Comparison of ENCODE assay signal across 23 cellular contexts in the genomic region with DNA sequence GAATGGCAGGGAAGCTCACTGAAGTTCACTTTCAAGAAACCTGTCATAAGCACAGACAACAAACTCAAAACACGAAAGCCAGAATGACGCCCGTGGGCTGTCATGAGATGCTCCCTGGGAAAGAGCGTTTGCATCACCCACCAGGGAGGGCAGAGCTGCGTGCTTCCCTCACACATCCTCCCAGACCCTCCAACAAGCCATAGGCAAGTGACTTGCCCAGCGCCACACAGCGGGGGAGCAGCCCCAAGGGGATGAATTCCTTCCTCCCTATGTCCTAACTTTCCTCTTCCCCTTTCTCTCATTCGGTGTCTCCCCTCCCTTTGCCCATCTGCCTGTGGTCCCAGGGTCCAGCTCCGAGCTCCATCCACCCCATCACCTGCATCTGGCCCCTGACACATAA. TPM values are rescaled to one million over a fixed set of nuclear protein-coding genes. Genes with fewer than 3 reads are reported as not detected.
DNase-seq lines count a peak whose midpoint lies in the region; ATAC-seq and TF ChIP-seq lines count a peak whose summit lies in the region.
"Had no signal": no experiment of that assay in that cellular context is flagged by ENCODE, and none has a peak within 500 bp of the region (broad histone marks: within the 10 kb centered on the region; RNA-seq: fewer than 3 reads in every experiment).

No MANE protein-coding gene starts in this region.

- peaks cover 60% of the 10 kb centered on the region for H3K27me3 Mint-ChIP-seq in activated naive CD4-positive, alpha-beta T cell treated with anti-CD3 and anti-CD28 coated beads, Interleukin-2, amount 10 ng/mL, durations not matched to agents 7 days and 5 days
- H3K27me3 Mint-ChIP-seq in activated naive CD4-positive, alpha-beta T cell treated with anti-CD3 and anti-CD28 coated beads for 36 hours (ENCODE audit: low read depth), result no peaks in the 10 kb centered on the region
- no peaks in the 10 kb centered on the region for H3K27me3 Mint-ChIP-seq in CD4-positive, alpha-beta T cell

- in situ Hi-C loops in GM23248 (cut with MboI), result no loop called here

- no peaks in the 10 kb centered on the region for H3F3A ChIP-seq in GM23248 (ENCODE audit: insufficient read depth)

- TF ChIP-seq POLR2A in tibial nerve (IDR thresholded peaks at IDR 0.05), result no peak
- TF ChIP-seq POLR2A in uterus (IDR thresholded peaks at IDR 0.05), result no peak

- H3K9ac ChIP-seq in GM23248, result no peak overlapping the region

- no peak overlapping the region for H3K4me2 ChIP-seq in osteoblast (ENCODE audit: insufficient read depth, low read length)
- no peak overlapping the region for H3K4me2 ChIP-seq in GM23248 (ENCODE audit: unreplicated experiment)

- H3K27ac ChIP-seq in osteoblast (ENCODE audit: low read depth, low read length), result no peak overlapping the region
- H3K27ac ChIP-seq in tibial nerve, result peak overlapping the region; percentile 65 to 97 (median 80)
- peak overlapping the region in 1 of 2 donors; percentile 20 for H3K27ac ChIP-seq in uterus
- no peak overlapping the region for H3K27ac ChIP-seq in GM23248
- H3K27ac ChIP-seq in CD4-positive, alpha-beta T cell (ENCODE audit: low read depth, low read length), result no peak overlapping the region
- H3K27ac ChIP-seq: SK-N-MC had no signal

- no peak overlapping the region for H2AFZ ChIP-seq in osteoblast (ENCODE audit: low read length)
- no peak overlapping the region for H2AFZ ChIP-seq in GM23248

- H3K4me1 ChIP-seq in osteoblast (ENCODE audit: insufficient read depth, low read length), result peaks cover 23% of the 10 kb centered on the region
- peaks cover 2 to 90% (median 49%) of the 10 kb centered on the region in 4 donors for H3K4me1 ChIP-seq in tibial nerve
- peaks cover 0 to 13% of the 10 kb centered on the region in 2 donors for H3K4me1 ChIP-seq in uterus
- H3K4me1 ChIP-seq in GM23248 (ENCODE audit: insufficient read depth), result peaks cover 21% of the 10 kb centered on the region

- H3K79me2 ChIP-seq in osteoblast (ENCODE audit: insufficient read depth, low read length) (peaks cover 86% of the 10 kb centered on the region), GM23248 (ENCODE audit: insufficient read depth) (peaks cover 58% of the 10 kb centered on the region)

- no peaks in the 10 kb centered on the region for H3K9me2 ChIP-seq in GM23248 (ENCODE audit: insufficient read depth)

- no peak overlapping the region for H3K4me3 Mint-ChIP-seq in activated naive CD4-positive, alpha-beta T cell treated with anti-CD3 and anti-CD28 coated beads, Interleukin-2, amount 10 ng/mL, durations not matched to agents 7 days and 5 days
- H3K4me3 Mint-ChIP-seq in activated naive CD4-positive, alpha-beta T cell treated with anti-CD3 and anti-CD28 coated beads for 36 hours, result no peak overlapping the region
- no peak overlapping the region for H3K4me3 Mint-ChIP-seq in CD4-positive, alpha-beta T cell
- H3K4me3 Mint-ChIP-seq: CD14-positive monocyte; dendritic cell treated with granulocyte-macrophage colony-stimulating factor and Interleukin-4, amounts not matched to agents 40 ng/mL and 50 ng/mL, for 4 days; HFFc6 had no signal

- POLR2A ChIA-PET in CD4-positive, alpha-beta T cell (lab: Charles Lee), result no interaction called here

- peaks cover 58% of the 10 kb centered on the region for H4K20me1 ChIP-seq in osteoblast (ENCODE audit: insufficient read depth, low read length)
- H4K20me1 ChIP-seq in GM23248 (ENCODE audit: insufficient read depth), result 0 out of 2 replicates have a peak, but pooled peaks cover 2% of the 10 kb centered on the region

- no peak for TF ChIP-seq CTCF in osteoblast (IDR thresholded peaks at IDR 0.05; ENCODE audit: extremely low read depth, low read depth, low read length)
- TF ChIP-seq CTCF in tibial nerve (IDR thresholded peaks at IDR 0.05), result no peak
- TF ChIP-seq CTCF in uterus (IDR thresholded peaks at IDR 0.05), result no peak
- no peak for TF ChIP-seq CTCF in CD4-positive, alpha-beta T cell (IDR thresholded peaks at IDR 0.05)

- no peak for TF ChIP-seq EP300 in tibial nerve (IDR thresholded peaks at IDR 0.05)

- H3K9me3 Mint-ChIP-seq in activated naive CD4-positive, alpha-beta T cell treated with anti-CD3 and anti-CD28 coated beads, Interleukin-2, amount 10 ng/mL, durations not matched to agents 7 days and 5 days, result no peaks in the 10 kb centered on the region
- no peaks in the 10 kb centered on the region for H3K9me3 Mint-ChIP-seq in activated naive CD4-positive, alpha-beta T cell treated with anti-CD3 and anti-CD28 coated beads for 36 hours
- no peaks in the 10 kb centered on the region for H3K9me3 Mint-ChIP-seq in CD4-positive, alpha-beta T cell
- H3K9me3 Mint-ChIP-seq: CD14-positive monocyte; dendritic cell treated with granulocyte-macrophage colony-stimulating factor and Interleukin-4, amounts not matched to agents 40 ng/mL and 50 ng/mL, for 4 days; HFFc6 had no signal

- H3K36me3 Mint-ChIP-seq in activated naive CD4-positive, alpha-beta T cell treated with anti-CD3 and anti-CD28 coated beads, Interleukin-2, amount 10 ng/mL, durations not matched to agents 7 days and 5 days, result no peaks in the 10 kb centered on the region
- no peaks in the 10 kb centered on the region for H3K36me3 Mint-ChIP-seq in activated naive CD4-positive, alpha-beta T cell treated with anti-CD3 and anti-CD28 coated beads for 36 hours (ENCODE audit: low read depth)
- H3K36me3 Mint-ChIP-seq in CD4-positive, alpha-beta T cell (ENCODE audit: low read depth), result no peaks in the 10 kb centered on the region

- H3K27me3 ChIP-seq in osteoblast (ENCODE audit: insufficient read depth, low read length), result no peaks in the 10 kb centered on the region
- H3K27me3 ChIP-seq in tibial nerve, result no peaks in the 10 kb centered on the region
- H3K27me3 ChIP-seq in uterus, result no peaks in the 10 kb centered on the region
- no peaks in the 10 kb centered on the region for H3K27me3 ChIP-seq in GM23248 (replicated peaks; ENCODE audit: insufficient read depth)
- no peaks in the 10 kb centered on the region for H3K27me3 ChIP-seq in CD4-positive, alpha-beta T cell (ENCODE audit: control insufficient read depth, insufficient read depth, low read length)
- H3K27me3 ChIP-seq: ovary, suprapubic skin had no signal

- no peaks in the 10 kb centered on the region for H3K9me3 ChIP-seq in osteoblast (ENCODE audit: low read depth, low read length)
- no peaks in the 10 kb centered on the region for H3K9me3 ChIP-seq in tibial nerve
- no peaks in the 10 kb centered on the region for H3K9me3 ChIP-seq in uterus
- no peaks in the 10 kb centered on the region for H3K9me3 ChIP-seq in GM23248 (ENCODE audit: low read depth)
- H3K9me3 ChIP-seq in CD4-positive, alpha-beta T cell (ENCODE audit: control insufficient read depth, low read length), result no peaks in the 10 kb centered on the region
- H3K9me3 ChIP-seq: ovary, suprapubic skin had no signal

- no peak for ATAC-seq in CD4-positive, alpha-beta T cell (ENCODE audit: poor library complexity)
- ATAC-seq: left cardiac atrium had no signal

- CTCF ChIA-PET in activated naive CD4-positive, alpha-beta T cell treated with anti-CD3 and anti-CD28 coated beads, Interleukin-2, amount 10 ng/mL, durations not matched to agents 7 days and 5 days (lab: Charles Lee), result interaction anchor here (1.0 kb wide), 1 partner anchor 76 kb away, joined by 4 read pairs; no protein-coding TSS in a partner anchor
- CTCF ChIA-PET in activated naive CD4-positive, alpha-beta T cell treated with anti-CD3 and anti-CD28 coated beads for 36 hours (lab: Charles Lee), result interaction anchor here (0.6 to 1.0 kb wide), 3 partner anchors 13 to 29 kb away, joined by 3 read pairs; no protein-coding TSS in a partner anchor
- CTCF ChIA-PET in CD4-positive, alpha-beta T cell (lab: Charles Lee), result no interaction called here

- no peak for DNase-seq in activated naive CD4-positive, alpha-beta T cell treated with anti-CD3 and anti-CD28 coated beads, Interleukin-2, amount 10 ng/mL, durations not matched to agents 7 days and 5 days
- no peak for DNase-seq in activated naive CD4-positive, alpha-beta T cell treated with anti-CD3 and anti-CD28 coated beads for 36 hours
- DNase-seq in fibroblast of gingiva (ENCODE audit: low read depth) (peak; percentile 23), osteoblast (ENCODE audit: insufficient read length, low spot score, missing footprints) (peak; percentile 61), tibial nerve (ENCODE audit: low spot score in 2 of 2) (no peak), uterus (no peak), GM23248 (no peak)
- DNase-seq in CD4-positive, alpha-beta T cell, result no peak
- DNase-seq: activated CD4-positive, alpha-beta T cell treated with anti-CD3 and anti-CD28 coated beads for 4 hours; activated CD8-positive, alpha-beta memory T cell treated with anti-CD3 and anti-CD28 coated beads, Interleukin-2, amount 50 U/mL, for 4 hours; activated gamma-delta T cell; DMS153; foreskin melanocyte; HFFc6; left cardiac atrium; NCI-H69; stimulated activated CD4-positive, alpha-beta T cell treated with anti-CD3 and anti-CD28 coated beads, Interleukin-4, amount 100 ng/mL, for 4 hours; T1000 had no signal

- intact Hi-C loops in activated naive CD4-positive, alpha-beta T cell treated with anti-CD3 and anti-CD28 coated beads for 36 hours (cut with micrococcal nuclease), result no loop called here
- intact Hi-C loops in uterus (cut with DNase I; ENCODE audit: low total_unique reads), result no loop called here
- intact Hi-C loops in CD4-positive, alpha-beta T cell (cut with DNase I, micrococcal nuclease), result no loop called here

- 61 to 75% methylated on average over 9 of the region's 9 CpGs for WGBS in tibial nerve, 2 donors
- 74 to 81% methylated on average over 9 of the region's 9 CpGs for WGBS in GM23248 (ENCODE audit: low coverage in 1 of 2, low lambda C conversion rate in 2 of 2, missing lambda C conversion rate in 2 of 2), 2 experiments

- H3K4me3 ChIP-seq in osteoblast (ENCODE audit: insufficient read depth, low read length) (no peak overlapping the region), tibial nerve (no peak overlapping the region), uterus (no peak overlapping the region), GM23248 (no peak overlapping the region)
- H3K4me3 ChIP-seq: ovary, SK-N-MC, suprapubic skin had no signal

- H3K4me1 Mint-ChIP-seq in activated naive CD4-positive, alpha-beta T cell treated with anti-CD3 and anti-CD28 coated beads, Interleukin-2, amount 10 ng/mL, durations not matched to agents 7 days and 5 days, result no peaks in the 10 kb centered on the region
- H3K4me1 Mint-ChIP-seq in activated naive CD4-positive, alpha-beta T cell treated with anti-CD3 and anti-CD28 coated beads for 36 hours (ENCODE audit: low read depth), result no peaks in the 10 kb centered on the region
- H3K4me1 Mint-ChIP-seq in CD4-positive, alpha-beta T cell (ENCODE audit: low read depth), result no peaks in the 10 kb centered on the region

- no peaks in the 10 kb centered on the region for H3K36me3 ChIP-seq in osteoblast (ENCODE audit: insufficient read depth, low read length)
- H3K36me3 ChIP-seq in tibial nerve, result no peaks in the 10 kb centered on the region
- no peaks in the 10 kb centered on the region for H3K36me3 ChIP-seq in uterus
- H3K36me3 ChIP-seq in GM23248 (ENCODE audit: low read depth), result no peaks in the 10 kb centered on the region
- H3K36me3 ChIP-seq: ovary, suprapubic skin had no signal

- peak overlapping the region; percentile 34 for H3K27ac Mint-ChIP-seq in activated naive CD4-positive, alpha-beta T cell treated with anti-CD3 and anti-CD28 coated beads, Interleukin-2, amount 10 ng/mL, durations not matched to agents 7 days and 5 days
- H3K27ac Mint-ChIP-seq in activated naive CD4-positive, alpha-beta T cell treated with anti-CD3 and anti-CD28 coated beads for 36 hours, result no peak overlapping the region
- no peak overlapping the region for H3K27ac Mint-ChIP-seq in CD4-positive, alpha-beta T cell
- H3K27ac Mint-ChIP-seq: dendritic cell treated with granulocyte-macrophage colony-stimulating factor and Interleukin-4, amounts not matched to agents 40 ng/mL and 50 ng/mL, for 4 days; HFFc6 had no signal

RNA-seq across cellular contexts. Expression of a gene that starts 10.7 kb away (rescaled TPM):
- 10 to 100 TPM; 50.4 to 51.1 TPM for total RNA-seq in activated naive CD4-positive, alpha-beta T cell treated with anti-CD3 and anti-CD28 coated beads for 36 hours
- 83.7 and 85.4 TPM in 2 replicates for total RNA-seq in osteoblast
- total RNA-seq in tibial nerve, result 100 to 1,000 TPM in 2 of 4 donors, 10 to 100 TPM in 2; 95.7 to 146 (median 98.8) TPM
- 100 to 1,000 TPM in 1 of 4 donors, 10 to 100 TPM in 3; 41.5 to 112 (median 57.8) TPM for total RNA-seq in uterus
- total RNA-seq in GM23248 (2014; rRNA removed; shearing (Covaris generic)), result 33.0 and 33.1 TPM in 2 replicates
- polyA plus RNA-seq in GM23248 (2016; fragmentation: Nextera tagmentation; extraction: Ambion mirVana), result 23.9 and 24.3 TPM in 2 replicates
- total RNA-seq in CD4-positive, alpha-beta T cell, result 100 to 1,000 TPM in 1 of 2 experiments, 10 to 100 TPM in 1; 98.8 to 104 TPM

Comparison
In these comparisons a context has a peak if more than half of its experiments do, and no peak if none do; other contexts are left out.
1. DNase-seq: peak in fibroblast of gingiva (single experiment) and osteoblast (single experiment); none in activated naive CD4-positive, alpha-beta T cell treated with anti-CD3 and anti-CD28 coated beads, Interleukin-2, amount 10 ng/mL, durations not matched to agents 7 days and 5 days (single experiment), activated naive CD4-positive, alpha-beta T cell treated with anti-CD3 and anti-CD28 coated beads for 36 hours (single experiment), tibial nerve (0 of 2), uterus (0 of 2), GM23248 (single experiment) and CD4-positive, alpha-beta T cell (0 of 10).
2. H3K27ac ChIP-seq: peak in tibial nerve (4 of 4); none in osteoblast (single experiment), GM23248 (single experiment) and CD4-positive, alpha-beta T cell (single experiment).